In genomic region chr4:7772708-7773385, GRCh38 we compare ENCODE assay signal across 12 cellular contexts.
DNase-seq lines count a peak whose midpoint lies in the region; ATAC-seq and TF ChIP-seq lines count a peak whose summit lies in the region.
"Had no signal": no experiment of that assay in that cellular context is flagged by ENCODE, and none has a peak within 500 bp of the region (broad histone marks: within the 10 kb centered on the region; RNA-seq: fewer than 3 reads in every experiment).

No MANE protein-coding gene starts in this region.

- H3K27me3 ChIP-seq in heart left ventricle (no peaks in the 10 kb centered on the region), transverse colon (no peaks in the 10 kb centered on the region)
- no peaks in the 10 kb centered on the region for H3K27me3 ChIP-seq in naive thymus-derived CD4-positive, alpha-beta T cell (ENCODE audit: control insufficient read depth in 2 of 2, insufficient read depth in 2 of 2, low read length in 2 of 2)
- H3K27me3 ChIP-seq: dorsolateral prefrontal cortex had no signal

- DNase-seq in activated effector memory CD4-positive, alpha-beta T cell treated with anti-CD3 and anti-CD28 coated beads, Interleukin-2, amount 50 U/mL, for 16 hours, result peak; percentile 60
- DNase-seq in activated effector memory CD4-positive, alpha-beta T cell treated with Interleukin-2 at 50 U/mL for 16 hours, result no peak
- peak; percentile 50 to 76 (median 63) for DNase-seq in heart left ventricle
- DNase-seq in naive thymus-derived CD4-positive, alpha-beta T cell, result no peak
- peak; percentile 78 for DNase-seq in transverse colon
- no peak for DNase-seq in putamen (ENCODE audit: low spot score)
- no peak for DNase-seq in DMS53 (lab: John Stamatoyannopoulos, UW)
- DNase-seq: 8988T; activated naive CD8-positive, alpha-beta T cell treated with anti-CD3 and anti-CD28 coated beads, Interleukin-2, amount 10 ng/mL, durations not matched to agents 7 days and 5 days had no signal

- H3K36me3 Mint-ChIP-seq in naive thymus-derived CD4-positive, alpha-beta T cell, result peaks cover 5 to 51% (median 22%) of the 10 kb centered on the region in 5 donors
- H3K36me3 Mint-ChIP-seq: activated naive CD8-positive, alpha-beta T cell treated with anti-CD3 and anti-CD28 coated beads, Interleukin-2, amount 10 ng/mL, durations not matched to agents 7 days and 5 days had no signal

- WGBS in heart left ventricle, 4 donors, result 67 to 72% (median 70%) methylated on average over 30 to 31 of the region's 31 CpGs
- WGBS in transverse colon (ENCODE audit: low coverage in 1 of 2), 2 donors, result 20 to 50% methylated on average over 1 to 31 of the region's 31 CpGs

- TF ChIP-seq CTCF in heart left ventricle (IDR thresholded peaks at IDR 0.05) (no peak), transverse colon (IDR thresholded peaks at IDR 0.05) (no peak)

- peak overlapping the region in 8 of 9 donors; percentile 31 to 78 (median 60) for H3K27ac Mint-ChIP-seq in naive thymus-derived CD4-positive, alpha-beta T cell
- H3K27ac Mint-ChIP-seq: activated naive CD8-positive, alpha-beta T cell treated with anti-CD3 and anti-CD28 coated beads, Interleukin-2, amount 10 ng/mL, durations not matched to agents 7 days and 5 days had no signal

- ATAC-seq in heart left ventricle (peak; percentile 38 to 81 (median 58)), HG03432 (IDR thresholded peaks at IDR 0.05; ENCODE audit: unreplicated experiment) (no peak)
- ATAC-seq in naive thymus-derived CD4-positive, alpha-beta T cell, result no peak

- POLR2A ChIA-PET in naive thymus-derived CD4-positive, alpha-beta T cell (lab: Charles Lee), result no interaction called here

- no peak for TF ChIP-seq EP300 in transverse colon (IDR thresholded peaks at IDR 0.05; ENCODE audit: low read depth)

- intact Hi-C loops in heart left ventricle (cut with DNase I) (loop anchor here in 1 of 10 donors (10.0 kb wide), 1 partner anchor 212 kb away; no protein-coding TSS in a partner anchor), transverse colon (cut with DNase I; ENCODE audit: low total_unique reads) (loop anchor here (10.0 kb wide), 1 partner anchor 162 kb away; the partner anchor contains the start of gene AFAP1)
- intact Hi-C loops in naive thymus-derived CD4-positive, alpha-beta T cell (cut with micrococcal nuclease), result no loop called here

- H3K27ac ChIP-seq in heart left ventricle, result peak overlapping the region in 4 of 12 donors; percentile 43 to 48 (median 44)
- H3K27ac ChIP-seq in naive thymus-derived CD4-positive, alpha-beta T cell (ENCODE audit: low read depth, low read length), result no peak overlapping the region
- peak overlapping the region; percentile 45 to 77 (median 72) for H3K27ac ChIP-seq in transverse colon

- no peaks in the 10 kb centered on the region for H3K9me3 Mint-ChIP-seq in naive thymus-derived CD4-positive, alpha-beta T cell
- H3K9me3 Mint-ChIP-seq: activated naive CD8-positive, alpha-beta T cell treated with anti-CD3 and anti-CD28 coated beads, Interleukin-2, amount 10 ng/mL, durations not matched to agents 7 days and 5 days; type B pancreatic cell had no signal

- H3K4me3 ChIP-seq in heart left ventricle (no peak overlapping the region), transverse colon (peak overlapping the region in 1 of 4 donors; percentile 9)
- H3K4me3 ChIP-seq in naive thymus-derived CD4-positive, alpha-beta T cell (ENCODE audit: low read length), result no peak overlapping the region
- H3K4me3 ChIP-seq: dorsolateral prefrontal cortex had no signal

- TF ChIP-seq POLR2A in heart left ventricle (IDR thresholded peaks at IDR 0.05) (no peak), transverse colon (IDR thresholded peaks at IDR 0.05) (no peak)

- in situ Hi-C loops in transverse colon (cut with MboI; ENCODE audit: low pct_ligation_motif_present in 1 of 4, low pct_unique_long_range_greater_than_20kb in 1 of 4, low sequenced_read_pairs in 3 of 4), result no loop called here

- H3K9me3 ChIP-seq in heart left ventricle (no peaks in the 10 kb centered on the region), transverse colon (no peaks in the 10 kb centered on the region)
- H3K9me3 ChIP-seq in naive thymus-derived CD4-positive, alpha-beta T cell (ENCODE audit: control insufficient read depth in 2 of 3, low read length in 3 of 3), result no peaks in the 10 kb centered on the region

- H3K4me1 ChIP-seq in heart left ventricle, result peaks cover 0 to 10% (median 0%) of the 10 kb centered on the region in 12 donors
- peaks cover 8 to 16% of the 10 kb centered on the region in 2 donors for H3K4me1 ChIP-seq in naive thymus-derived CD4-positive, alpha-beta T cell (ENCODE audit: control insufficient read depth in 2 of 2, insufficient read depth in 2 of 2, low read length in 2 of 2)
- H3K4me1 ChIP-seq in transverse colon, result peaks cover 10 to 60% (median 32%) of the 10 kb centered on the region in 4 donors

- H3K36me3 ChIP-seq in heart left ventricle, result peaks cover 0 to 80% (median 55%) of the 10 kb centered on the region in 9 donors
- H3K36me3 ChIP-seq in naive thymus-derived CD4-positive, alpha-beta T cell (ENCODE audit: control insufficient read depth in 2 of 3, insufficient read depth in 3 of 3, low read length in 3 of 3), result peaks cover 0 to 39% (median 3%) of the 10 kb centered on the region in 3 experiments
- peaks cover 0 to 17% (median 6%) of the 10 kb centered on the region in 4 donors for H3K36me3 ChIP-seq in transverse colon

- H3K4me1 Mint-ChIP-seq in naive thymus-derived CD4-positive, alpha-beta T cell, result peaks cover 14 to 47% (median 31%) of the 10 kb centered on the region in 7 donors

- peak overlapping the region in 1 of 10 donors; percentile 10 for H3K4me3 Mint-ChIP-seq in naive thymus-derived CD4-positive, alpha-beta T cell
- H3K4me3 Mint-ChIP-seq: activated naive CD8-positive, alpha-beta T cell treated with anti-CD3 and anti-CD28 coated beads, Interleukin-2, amount 10 ng/mL, durations not matched to agents 7 days and 5 days; type B pancreatic cell had no signal

- H3K27me3 Mint-ChIP-seq in naive thymus-derived CD4-positive, alpha-beta T cell, result no peaks in the 10 kb centered on the region
- H3K27me3 Mint-ChIP-seq: type B pancreatic cell had no signal

- CTCF ChIA-PET in naive thymus-derived CD4-positive, alpha-beta T cell (lab: Charles Lee), result no interaction called here

Comparison
In these comparisons a context has a peak if more than half of its experiments do, and no peak if none do; other contexts are left out.
1. DNase-seq: peak in activated effector memory CD4-positive, alpha-beta T cell treated with anti-CD3 and anti-CD28 coated beads, Interleukin-2, amount 50 U/mL, for 16 hours (single experiment), heart left ventricle (5 of 5) and transverse colon (single experiment); none in activated effector memory CD4-positive, alpha-beta T cell treated with Interleukin-2 at 50 U/mL for 16 hours (single experiment), naive thymus-derived CD4-positive, alpha-beta T cell (0 of 9), putamen (single experiment) and DMS53 (single experiment).
2. ATAC-seq: peak in heart left ventricle (4 of 4); none in naive thymus-derived CD4-positive, alpha-beta T cell (single experiment) and HG03432 (single experiment).